ENCODE assay signal across 9 cellular contexts in the genomic region with DNA sequence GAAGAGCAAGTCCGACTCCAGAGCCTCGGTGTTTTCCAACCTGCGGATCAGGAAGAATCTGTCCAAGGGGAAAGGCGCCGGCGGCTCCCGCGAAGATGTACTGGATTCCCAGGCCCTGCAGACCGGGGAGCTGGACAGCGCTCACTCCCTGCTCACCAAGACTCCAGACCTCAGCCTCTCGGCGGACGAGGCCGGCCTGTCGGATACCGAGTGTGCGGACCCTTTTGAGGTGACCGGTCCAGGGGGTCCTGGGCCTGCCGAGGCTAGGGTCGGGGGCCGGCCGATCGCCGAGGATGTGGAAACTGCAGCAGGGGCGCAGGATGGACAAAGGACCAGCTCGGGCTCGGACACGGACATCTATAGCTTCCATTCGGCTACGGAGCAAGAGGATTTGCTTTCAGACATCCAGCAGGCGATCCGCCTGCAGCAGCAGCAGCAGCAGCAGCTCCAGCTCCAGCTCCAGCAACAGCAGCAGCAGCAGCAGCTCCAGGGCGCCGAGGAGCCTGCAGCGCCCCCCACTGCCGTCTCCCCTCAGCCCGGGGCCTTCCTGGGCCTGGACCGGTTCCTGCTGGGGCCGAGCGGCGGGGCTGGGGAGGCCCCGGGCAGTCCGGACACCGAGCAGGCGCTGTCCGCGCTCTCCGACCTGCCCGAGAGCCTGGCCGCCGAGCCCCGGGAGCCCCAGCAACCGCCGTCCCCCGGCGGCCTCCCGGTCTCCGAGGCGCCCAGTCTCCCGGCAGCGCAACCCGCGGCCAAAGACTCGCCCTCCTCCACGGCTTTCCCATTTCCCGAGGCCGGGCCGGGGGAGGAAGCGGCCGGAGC. TPM values are rescaled to one million over a fixed set of nuclear protein-coding genes. Genes with fewer than 3 reads are reported as not detected.
DNase-seq lines count a peak whose midpoint lies in the region; ATAC-seq, FAIRE-seq and TF ChIP-seq lines count a peak whose summit lies in the region.
"Had no signal": no experiment of that assay in that cellular context is flagged by ENCODE, and none has a peak within 500 bp of the region (broad histone marks: within the 10 kb centered on the region; RNA-seq: fewer than 3 reads in every experiment).

No MANE protein-coding gene starts in this region.

- TF ChIP-seq RAD21 in HepG2 (CRISPR knock-in tag; IDR thresholded peaks at IDR 0.05), result no peak

- no peak overlapping the region for H2AFZ ChIP-seq in HepG2 (ENCODE audit: low read length)

- peaks cover 10% of the 10 kb centered on the region for H3K4me1 ChIP-seq in HUES64 (ENCODE audit: insufficient read depth, low read length)
- no peaks in the 10 kb centered on the region for H3K4me1 ChIP-seq in HepG2 (ENCODE audit: insufficient read depth, low read length)
- H3K4me1 ChIP-seq in uterus, result peaks cover 0 to 14% of the 10 kb centered on the region in 2 donors

- peak overlapping the region; percentile 60 for H3K4me3 ChIP-seq in HUES64 (ENCODE audit: low read length)
- H3K4me3 ChIP-seq in HepG2 (replicated peaks in 1 of 3; ENCODE audit: insufficient read depth in 1 of 3, low read depth in 2 of 3, low read length in 3 of 3), result 0 out of 6 replicates have a peak overlapping the region, but pooled peaks of 1 of the 3 experiments have one; percentile 4
- peak overlapping the region; percentile 32 to 33 for H3K4me3 ChIP-seq in uterus

- H3K9ac ChIP-seq in HUES64 (ENCODE audit: low read depth, low read length), result no peak overlapping the region; the same call in 1 of the 2 replicates
- no peak overlapping the region for H3K9ac ChIP-seq in HepG2 (ENCODE audit: insufficient read depth, low read depth, low read length)

- no peaks in the 10 kb centered on the region for H4K20me1 ChIP-seq in HepG2 (ENCODE audit: insufficient read depth, low read length)

- DNase-seq in AG09319 (ENCODE audit: extremely low read depth, low read depth) (peak; percentile 18), cerebellum (ENCODE audit: low spot score) (peak; percentile 37), HepG2 (ENCODE audit: low spot score) (no peak), uterus (peak; percentile 13 to 14)

- peaks cover 58% of the 10 kb centered on the region for H3K27me3 ChIP-seq in HUES64 (ENCODE audit: insufficient read depth, low read length)
- peaks cover 0 to 18% of the 10 kb centered on the region in 2 experiments; a peak in 2 of 5 replicates for H3K27me3 ChIP-seq in HepG2 (ENCODE audit: control insufficient read depth in 1 of 2, insufficient read depth in 2 of 2, low read length in 2 of 2)
- H3K27me3 ChIP-seq in uterus, result peaks cover 0 to 7% of the 10 kb centered on the region in 2 donors

- in situ Hi-C loops in HepG2 (cut with HindIII; ENCODE audit: extremely low pct_ligation_motif_present, low pct_unique_long_range_greater_than_20kb), result no loop called here

- TF ChIP-seq EP300 in HepG2 (IDR thresholded peaks at IDR 0.05; ENCODE audit: low read depth in 2 of 2, low read length in 2 of 2) (no peak), HepG2 (CRISPR knock-in tag; IDR thresholded peaks at IDR 0.05; ENCODE audit: borderline replicate concordance) (no peak)

- no peak for FAIRE-seq in HepG2 (lab: Jason Lieb, UNC)

- ATAC-seq in HepG2 (peak; percentile 60), HG03442 (IDR thresholded peaks at IDR 0.05; ENCODE audit: unreplicated experiment) (no peak), GM19035 (IDR thresholded peaks at IDR 0.05; ENCODE audit: unreplicated experiment) (no peak), HG02759 (IDR thresholded peaks at IDR 0.05; ENCODE audit: unreplicated experiment) (no peak)

- no peaks in the 10 kb centered on the region for H3K9me3 ChIP-seq in HUES64 (ENCODE audit: insufficient read depth, low read depth, low read length)
- no peaks in the 10 kb centered on the region for H3K9me3 ChIP-seq in HepG2 (ENCODE audit: low read length)
- no peaks in the 10 kb centered on the region for H3K9me3 ChIP-seq in uterus

- H3K4me2 ChIP-seq in HepG2 (ENCODE audit: low read depth, low read length), result peak overlapping the region; percentile 7; the same call in 1 of the 2 replicates

- TF ChIP-seq POLR2A in HepG2 (IDR thresholded peaks at IDR 0.05; ENCODE audit: insufficient read depth in 1 of 2, low read depth in 2 of 2, low read length in 2 of 2) (no peak), uterus (IDR thresholded peaks at IDR 0.05) (no peak)

- H3K27ac ChIP-seq in HUES64 (ENCODE audit: low read depth, low read length), result no peak overlapping the region
- no peak overlapping the region for H3K27ac ChIP-seq in HepG2 (ENCODE audit: extremely low read length, insufficient read depth, low read length)
- H3K27ac ChIP-seq in uterus, result peak overlapping the region in 1 of 2 donors; percentile 61

- BruUV-seq in HepG2 (replicated peaks; lab: Mats Ljungman, UMichigan), result no TSS peak

- WGBS in HUES64, result under 1% methylated on average over 70 of the region's 70 CpGs
- 32% methylated on average over 24 of the region's 70 CpGs for WGBS in HepG2 (ENCODE audit: low lambda C conversion rate)

- H3K79me2 ChIP-seq in HepG2 (ENCODE audit: insufficient read depth, low read length), result no peaks in the 10 kb centered on the region

- CTCF ChIA-PET in HepG2 (lab: Yijun Ruan, JAX; ENCODE audit: low intra/inter-chr PET ratio, low total read pairs), result no interaction called here

- POLR2A ChIA-PET in HepG2 (lab: Yijun Ruan, JAX), result no interaction called here

- intact Hi-C loops in HepG2 (cut with micrococcal nuclease; ENCODE audit: unreplicated experiment) (no loop called here), uterus (cut with DNase I; ENCODE audit: low total_unique reads) (no loop called here)

- H3K36me3 ChIP-seq in HUES64 (ENCODE audit: insufficient read depth, low read length), result no peaks in the 10 kb centered on the region
- no peaks in the 10 kb centered on the region for H3K36me3 ChIP-seq in HepG2 (replicated peaks in 1 of 2; ENCODE audit: control insufficient read depth in 1 of 2, insufficient read depth in 2 of 2, low read length in 2 of 2)
- no peaks in the 10 kb centered on the region for H3K36me3 ChIP-seq in uterus

- TF ChIP-seq CTCF in AG09319 (IDR thresholded peaks at IDR 0.05; ENCODE audit: low read depth, low read length) (peak; percentile 39), HepG2 (CRISPR knock-in tag; IDR thresholded peaks at IDR 0.05) (no peak), uterus (IDR thresholded peaks at IDR 0.05) (no peak)

TF ChIP-seq in HepG2, 621 proteins besides CTCF, POLR2A, EP300 and RAD21:
- TF ChIP-seq, protein P1, sequence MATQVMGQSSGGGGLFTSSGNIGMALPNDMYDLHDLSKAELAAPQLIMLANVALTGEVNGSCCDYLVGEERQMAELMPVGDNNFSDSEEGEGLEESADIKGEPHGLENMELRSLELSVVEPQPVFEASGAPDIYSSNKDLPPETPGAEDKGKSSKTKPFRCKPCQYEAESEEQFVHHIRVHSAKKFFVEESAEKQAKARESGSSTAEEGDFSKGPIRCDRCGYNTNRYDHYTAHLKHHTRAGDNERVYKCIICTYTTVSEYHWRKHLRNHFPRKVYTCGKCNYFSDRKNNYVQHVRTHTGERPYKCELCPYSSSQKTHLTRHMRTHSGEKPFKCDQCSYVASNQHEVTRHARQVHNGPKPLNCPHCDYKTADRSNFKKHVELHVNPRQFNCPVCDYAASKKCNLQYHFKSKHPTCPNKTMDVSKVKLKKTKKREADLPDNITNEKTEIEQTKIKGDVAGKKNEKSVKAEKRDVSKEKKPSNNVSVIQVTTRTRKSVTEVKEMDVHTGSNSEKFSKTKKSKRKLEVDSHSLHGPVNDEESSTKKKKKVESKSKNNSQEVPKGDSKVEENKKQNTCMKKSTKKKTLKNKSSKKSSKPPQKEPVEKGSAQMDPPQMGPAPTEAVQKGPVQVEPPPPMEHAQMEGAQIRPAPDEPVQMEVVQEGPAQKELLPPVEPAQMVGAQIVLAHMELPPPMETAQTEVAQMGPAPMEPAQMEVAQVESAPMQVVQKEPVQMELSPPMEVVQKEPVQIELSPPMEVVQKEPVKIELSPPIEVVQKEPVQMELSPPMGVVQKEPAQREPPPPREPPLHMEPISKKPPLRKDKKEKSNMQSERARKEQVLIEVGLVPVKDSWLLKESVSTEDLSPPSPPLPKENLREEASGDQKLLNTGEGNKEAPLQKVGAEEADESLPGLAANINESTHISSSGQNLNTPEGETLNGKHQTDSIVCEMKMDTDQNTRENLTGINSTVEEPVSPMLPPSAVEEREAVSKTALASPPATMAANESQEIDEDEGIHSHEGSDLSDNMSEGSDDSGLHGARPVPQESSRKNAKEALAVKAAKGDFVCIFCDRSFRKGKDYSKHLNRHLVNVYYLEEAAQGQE (IDR thresholded peaks at IDR 0.05; ENCODE audit: borderline replicate concordance in 1 of 2, low read depth in 1 of 2, low read length in 2 of 2), result peak in 1 of 2 experiments; percentile 67; a peak in 3 of 4 replicates
- no peak for TF ChIP-seq YEATS4 (CRISPR knock-in tag; IDR thresholded peaks at IDR 0.05; ENCODE audit: borderline replicate concordance)
TF ChIP-seq in HepG2: peak in this region for 1.

RNA-seq across cellular contexts. Expression of a gene that starts 0.8 kb away (rescaled TPM):
- polyA plus RNA-seq in HUES64 (2013, experiment 1 of 2), result 1.8 TPM
- 3.2 TPM for polyA plus RNA-seq in HUES64 (2013, experiment 2 of 2)
- total RNA-seq in cerebellum (40.3 TPM), HepG2 (2016; rRNA removed; fragmentation: Illumina TruSeq; extraction: Trizol) (not detected in 2 replicates), uterus (1 to 10 TPM in 3 of 4 donors, not detected in 1; 1.0 to 6.5 (median 2.3) TPM)
- not detected in 2 replicates for total RNA-seq in HepG2 (2016; cell fraction: cytosol; rRNA removed; fragmentation: Illumina TruSeq; extraction: Trizol; ENCODE audit: low read depth)
- not detected in 2 replicates for total RNA-seq in HepG2 (2016; cell fraction: insoluble cytoplasmic fraction; rRNA removed; fragmentation: Illumina TruSeq; extraction: Trizol)
- not detected in 2 replicates for total RNA-seq in HepG2 (2016; cell fraction: membrane; rRNA removed; fragmentation: Illumina TruSeq; extraction: Trizol)
- not detected in 2 replicates for total RNA-seq in HepG2 (2016; cell fraction: nucleus; rRNA removed; fragmentation: Illumina TruSeq; extraction: Trizol)
- not detected in 2 replicates for polyA plus RNA-seq in HepG2 (2011; rRNA removed)
- 0.04 TPM in 1 of 2 replicates, not detected in the other for polyA plus RNA-seq in HepG2 (2011; cell fraction: cytosol; rRNA removed)
- polyA plus RNA-seq in HepG2 (2011; cell fraction: nucleus; rRNA removed), result not detected in 2 replicates
- polyA plus RNA-seq in HepG2 (2012), result not detected in 2 replicates
- not detected in 2 replicates for polyA plus RNA-seq in HepG2 (2016; cell fraction: cytosol; fragmentation: Illumina TruSeq; extraction: Trizol; ENCODE audit: low read depth)
- not detected in 2 replicates for polyA plus RNA-seq in HepG2 (2016; cell fraction: insoluble cytoplasmic fraction; fragmentation: Illumina TruSeq; extraction: Trizol; ENCODE audit: low read depth)
- not detected in 2 replicates for polyA plus RNA-seq in HepG2 (2016; cell fraction: membrane; fragmentation: Illumina TruSeq; extraction: Trizol; ENCODE audit: low read depth)
- polyA plus RNA-seq in HepG2 (2016; cell fraction: nucleus; fragmentation: Illumina TruSeq; extraction: Trizol; ENCODE audit: insufficient read depth, low read depth), result not detected in 2 replicates
- not detected in 2 replicates for polyA minus RNA-seq in HepG2 (2011; rRNA and poly(A)+ RNA removed; ENCODE audit: low replicate concordance)
- polyA minus RNA-seq in HepG2 (2011; cell fraction: cytosol; rRNA and poly(A)+ RNA removed), result not detected in 2 replicates
- not detected in 2 replicates for polyA minus RNA-seq in HepG2 (2011; cell fraction: nucleus; rRNA and poly(A)+ RNA removed)
- total RNA-seq: dermis microvascular lymphatic vessel endothelial cell had no signal
